In genomic region chr4:2364654-2365053, GRCh38 we compare ENCODE assay signal across 9 cellular contexts. TPM values are rescaled to one million over a fixed set of nuclear protein-coding genes. Genes with fewer than 3 reads are reported as not detected.
DNase-seq lines count a peak whose midpoint lies in the region; ATAC-seq lines count a peak whose summit lies in the region.
"Had no signal": no experiment of that assay in that cellular context is flagged by ENCODE, and none has a peak within 500 bp of the region (broad histone marks: within the 10 kb centered on the region; RNA-seq: fewer than 3 reads in every experiment).

No MANE protein-coding gene starts in this region.

- no peaks in the 10 kb centered on the region for H3K9me3 ChIP-seq in HAP-1

- in situ Hi-C loops in HAP-1 (cut with MboI; ENCODE audit: low sequenced_read_pairs): no loop called here

- H3K27me3 ChIP-seq in HAP-1 (ENCODE audit: low read depth): no peaks in the 10 kb centered on the region

- ATAC-seq in left lobe of liver: peak; percentile 9
- ATAC-seq in HG03196 (IDR thresholded peaks at IDR 0.05; ENCODE audit: unreplicated experiment): no peak

- DNase-seq in DMS53 (lab: John Stamatoyannopoulos, UW) (peak; percentile 85), DMS53 treated with DMSO at 0.1 percent for 48 hours (lab: John Stamatoyannopoulos, UW; ENCODE audit: unreplicated experiment) (no peak), left lobe of liver (ENCODE audit: low spot score) (no peak), DMS79 treated with DMSO at 0.1 percent for 48 hours (lab: John Stamatoyannopoulos, UW) (no peak), HAP-1 (ENCODE audit: low spot score in 2 of 2) (no peak)
- DNase-seq in stimulated activated CD8-positive, alpha-beta memory T cell treated with anti-CD3 and anti-CD28 coated beads, Interleukin-15, amount 100 ng/mL, for 4 hours (ENCODE audit: low read depth in 2 of 2): peak; percentile 23 to 41

- H3K4me1 ChIP-seq in HAP-1: no peaks in the 10 kb centered on the region

- no peak overlapping the region for H3K4me3 ChIP-seq in HAP-1

- H3K36me3 ChIP-seq in HAP-1 (replicated peaks): no peaks in the 10 kb centered on the region

- peak overlapping the region; percentile 94 for H3K27ac ChIP-seq in angular gyrus (ENCODE audit: low read depth, low read length)
- H3K27ac ChIP-seq: 22Rv1 had no signal

RNA-seq across cellular contexts. Expression of gene ZFYVE28, which starts 53.8 kb away (rescaled TPM):
- 12.7 TPM for total RNA-seq in left lobe of liver

RNA-seq across cellular contexts. Expression of gene CFAP99, which starts 54.1 kb away (rescaled TPM):
- total RNA-seq in left lobe of liver: 1.3 TPM

Comparison
In these comparisons a context has a peak if more than half of its experiments do, and no peak if none do; other contexts are left out.
1. DNase-seq: peak in DMS53 (single experiment) and stimulated activated CD8-positive, alpha-beta memory T cell treated with anti-CD3 and anti-CD28 coated beads, Interleukin-15, amount 100 ng/mL, for 4 hours (2 of 2); none in DMS53 treated with DMSO at 0.1 percent for 48 hours (single experiment), left lobe of liver (single experiment), DMS79 treated with DMSO at 0.1 percent for 48 hours (single experiment) and HAP-1 (0 of 2).